Comparison of ENCODE assay signal across 2 cellular contexts in genomic region chr17:45702666-45703266, GRCh38.
TF ChIP-seq lines count a peak whose summit lies in the region.

No MANE protein-coding gene starts in this region.

TF ChIP-seq in IMR-90, 13 proteins besides CTCF, POLR2A, EP300 and RAD21 (continued from another document):
- TF ChIP-seq CHD1 (IDR thresholded peaks at IDR 0.05; ENCODE audit: low read depth, low read length) (no peak), MAZ (IDR thresholded peaks at IDR 0.05; ENCODE audit: borderline replicate concordance, low read depth, low read length) (no peak), MAFK (IDR thresholded peaks at IDR 0.05; ENCODE audit: low read depth, low read length) (no peak), NFE2L2 (IDR thresholded peaks at IDR 0.05; ENCODE audit: low read depth, low read length) (no peak), BHLHE40 (IDR thresholded peaks at IDR 0.05; ENCODE audit: low read depth, low read length) (no peak), RCOR1 (IDR thresholded peaks at IDR 0.05; ENCODE audit: insufficient replicate concordance, low read length) (no peak), FOS (IDR thresholded peaks at IDR 0.05; ENCODE audit: low read depth, low read length) (no peak), CEBPB (IDR thresholded peaks at IDR 0.05; ENCODE audit: low read depth, low read length) (no peak), USF2 (IDR thresholded peaks at IDR 0.05; ENCODE audit: low read depth, low read length) (no peak), RFX5 (IDR thresholded peaks at IDR 0.05; ENCODE audit: low read depth, low read length) (no peak)
TF ChIP-seq in IMR-90: peak in this region for 0.

TF ChIP-seq in K562, 482 proteins besides CTCF, POLR2A, EP300 and RAD21 (continued from another document):
- TF ChIP-seq AFF1 (IDR thresholded peaks at IDR 0.05; ENCODE audit: low read depth in 1 of 2, partially characterized antibody in 2 of 2): peak in 1 of 2 experiments; percentile 62
- no peak for TF ChIP-seq ARID4B (CRISPR knock-in tag; IDR thresholded peaks at IDR 0.05)
- TF ChIP-seq ZNF740 (CRISPR knock-in tag; IDR thresholded peaks at IDR 0.05): no peak
- TF ChIP-seq ZNF740 (tag; IDR thresholded peaks at IDR 0.05): no peak
- peak; percentile 92 for TF ChIP-seq REST (CRISPR knock-in tag; IDR thresholded peaks at IDR 0.05; ENCODE audit: low read depth)
